In the genomic region with DNA sequence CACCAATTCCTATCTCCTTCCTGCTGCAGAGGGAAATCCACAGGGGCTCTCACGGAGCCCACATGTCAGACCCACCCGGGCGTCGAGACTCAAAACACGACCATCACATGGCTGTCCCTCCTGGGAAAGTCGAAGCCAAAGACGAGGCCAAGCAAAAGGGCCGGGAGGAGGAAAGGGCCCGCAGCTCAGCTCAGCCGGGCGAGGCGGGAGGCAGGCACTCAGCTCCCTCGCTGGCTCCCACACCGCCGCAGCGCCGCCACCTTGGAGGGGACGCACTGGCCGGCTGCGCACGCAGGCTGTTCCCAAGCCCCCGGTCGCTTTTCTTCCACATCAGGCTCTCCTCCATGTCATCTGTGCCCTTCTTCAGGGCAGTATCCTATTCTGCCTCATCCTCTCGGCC, we compare ENCODE assay signal across 27 cellular contexts.
"Had no signal": no experiment of that assay in that cellular context is flagged by ENCODE, and none has a peak within 500 bp of the region (broad histone marks: within the 10 kb centered on the region; RNA-seq: fewer than 3 reads in every experiment).

No MANE protein-coding gene starts in this region.

- H2AFZ ChIP-seq: parathyroid adenoma had no signal

- H3K27me3 ChIP-seq: ovary, right lobe of liver, sigmoid colon, suprapubic skin, testis, tibial artery, transverse colon, upper lobe of right lung, uterus had no signal

- H3K9me3 ChIP-seq: ovary, psoas muscle, right lobe of liver, sigmoid colon, suprapubic skin, testis, tibial artery, transverse colon, upper lobe of right lung, uterus had no signal

- H3K4me1 ChIP-seq: parathyroid adenoma, psoas muscle, sigmoid colon, suprapubic skin, tibial artery, transverse colon, upper lobe of right lung, uterus had no signal

- DNase-seq: naive thymus-derived CD8-positive, alpha-beta T cell; nephron progenitor cell; occipital lobe; ovary; posterior cingulate gyrus; psoas muscle; right lobe of liver; sigmoid colon; small intestine; stimulated activated CD4-positive, alpha-beta T cell treated with anti-CD3 and anti-CD28 coated beads, Interleukin-12 subunit alpha, Interleukin-12 subunit beta, amount 100 ng/mL, for 4 hours; stimulated activated CD4-positive, alpha-beta T cell treated with anti-CD3 and anti-CD28 coated beads, Interleukin-1b, Interleukin-23, amount 100 ng/mL, for 48 hours; stimulated activated CD4-positive, alpha-beta T cell treated with anti-CD3 and anti-CD28 coated beads, Interleukin-4, amount 100 ng/mL, for 1 hour; stimulated activated CD4-positive, alpha-beta T cell treated with anti-CD3 and anti-CD28 coated beads, Interleukin-4, amount 100 ng/mL, for 4 hours; stimulated activated CD8-positive, alpha-beta memory T cell treated with anti-CD3 and anti-CD28 coated beads, Interleukin-4, amount 100 ng/mL, for 48 hours; stimulated activated naive CD4-positive, alpha-beta T cell; stimulated activated naive CD8-positive, alpha-beta T cell treated with anti-CD3 and anti-CD28 coated beads, Interleukin-15, amount 100 ng/mL, for 72 hours; stimulated activated naive CD8-positive, alpha-beta T cell treated with anti-CD3 and anti-CD28 coated beads, Interleukin-15, Interleukin-2, amounts not matched to agents 100 U/mL and 50 U/mL, for 24 hours; substantia nigra; testis; tibial artery; transverse colon; upper lobe of right lung; uterus had no signal

- H3K27ac ChIP-seq: ovary, parathyroid adenoma, psoas muscle, right lobe of liver, sigmoid colon, suprapubic skin, testis, tibial artery, transverse colon, upper lobe of right lung, uterus had no signal

- H3K36me3 ChIP-seq: ovary, right lobe of liver, sigmoid colon, transverse colon, upper lobe of right lung, uterus had no signal

- FAIRE-seq: small intestine had no signal

- H3K4me3 ChIP-seq: ovary, psoas muscle, right lobe of liver, sigmoid colon, suprapubic skin, tibial artery, transverse colon, upper lobe of right lung, uterus had no signal

- H3K79me2 ChIP-seq: parathyroid adenoma had no signal

- ATAC-seq: naive thymus-derived CD8-positive, alpha-beta T cell; natural killer cell treated with Interleukin-12 subunit alpha and Interleukin-12 subunit beta and Interleukin-15 and Interleukin-18, amount 100 ng/mL, for 72 hours; psoas muscle; right lobe of liver; stimulated activated memory B cell treated with anti-CD40 and anti-IgM and Interleukin-4, amounts not matched to agents 10 μg/mL and 1 μg/mL and 100 μg/mL, for 72 hours; stimulated activated naive CD8-positive, alpha-beta T cell treated with anti-CD3 and anti-CD28 coated beads, Interleukin-15, amount 100 ng/mL, for 72 hours; stimulated activated naive CD8-positive, alpha-beta T cell treated with anti-CD3 and anti-CD28 coated beads, Interleukin-15, Interleukin-2, amounts not matched to agents 100 U/mL and 50 U/mL, for 24 hours had no signal

- H3K9ac ChIP-seq: parathyroid adenoma had no signal
